8 cellular contexts compared by ENCODE assay signal in the genomic region with DNA sequence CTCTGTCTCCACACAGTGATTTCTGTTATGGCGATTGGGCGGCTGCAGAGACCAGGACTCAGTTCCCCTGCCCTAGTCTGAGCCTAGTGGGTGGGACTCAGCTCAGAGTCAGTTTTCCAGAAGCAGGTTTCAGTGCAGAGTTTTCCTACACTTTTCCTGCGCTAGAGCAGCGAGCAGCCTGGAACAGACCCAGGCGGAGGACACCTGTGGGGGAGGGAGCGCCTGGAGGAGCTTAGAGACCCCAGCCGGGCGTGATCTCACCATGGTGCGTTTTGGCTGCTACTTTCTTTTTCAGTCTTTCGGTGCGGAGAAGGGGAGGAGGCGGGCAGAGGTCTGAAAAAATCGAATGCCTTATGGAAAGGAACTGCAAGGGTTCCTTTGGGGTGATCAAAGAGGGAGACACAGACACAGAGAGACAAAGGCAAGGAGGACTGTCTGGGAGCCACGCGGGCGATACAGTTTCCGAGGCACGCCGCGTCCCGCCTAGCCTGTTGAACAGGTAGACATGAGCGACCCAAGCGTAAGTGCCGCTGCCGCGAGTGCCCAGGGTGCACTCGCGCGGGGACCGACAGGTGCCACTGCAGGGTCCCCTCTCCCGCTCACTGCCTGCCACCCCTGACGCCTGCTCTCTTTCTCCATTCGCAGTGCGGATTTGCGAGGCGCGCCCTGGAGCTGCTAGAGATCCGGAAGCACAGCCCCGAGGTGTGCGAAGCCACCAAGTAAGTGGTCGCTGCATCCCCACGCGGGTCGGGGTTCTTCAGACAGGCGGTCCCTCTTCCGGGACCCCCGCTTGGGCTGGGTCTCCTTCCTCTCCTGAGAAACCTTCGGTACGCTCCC. TPM values are rescaled to one million over a fixed set of nuclear protein-coding genes. Genes with fewer than 3 reads are reported as not detected.
DNase-seq lines count a peak whose midpoint lies in the region; ATAC-seq and TF ChIP-seq lines count a peak whose summit lies in the region.

A gene with protein sequence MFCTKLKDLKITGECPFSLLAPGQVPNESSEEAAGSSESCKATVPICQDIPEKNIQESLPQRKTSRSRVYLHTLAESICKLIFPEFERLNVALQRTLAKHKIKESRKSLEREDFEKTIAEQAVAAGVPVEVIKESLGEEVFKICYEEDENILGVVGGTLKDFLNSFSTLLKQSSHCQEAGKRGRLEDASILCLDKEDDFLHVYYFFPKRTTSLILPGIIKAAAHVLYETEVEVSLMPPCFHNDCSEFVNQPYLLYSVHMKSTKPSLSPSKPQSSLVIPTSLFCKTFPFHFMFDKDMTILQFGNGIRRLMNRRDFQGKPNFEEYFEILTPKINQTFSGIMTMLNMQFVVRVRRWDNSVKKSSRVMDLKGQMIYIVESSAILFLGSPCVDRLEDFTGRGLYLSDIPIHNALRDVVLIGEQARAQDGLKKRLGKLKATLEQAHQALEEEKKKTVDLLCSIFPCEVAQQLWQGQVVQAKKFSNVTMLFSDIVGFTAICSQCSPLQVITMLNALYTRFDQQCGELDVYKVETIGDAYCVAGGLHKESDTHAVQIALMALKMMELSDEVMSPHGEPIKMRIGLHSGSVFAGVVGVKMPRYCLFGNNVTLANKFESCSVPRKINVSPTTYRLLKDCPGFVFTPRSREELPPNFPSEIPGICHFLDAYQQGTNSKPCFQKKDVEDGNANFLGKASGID (plus strand): TSS at position 148 of the 837 bp plus-strand sequence. CDS start 30,020 bp downstream, outside the sequence.

- no peaks in the 10 kb centered on the region for H3K27me3 ChIP-seq in upper lobe of left lung

- H3K27ac ChIP-seq in upper lobe of left lung, result peak within 1 kb of the TSS; percentile 85 to 91 (median 87)

- TF ChIP-seq EP300 in upper lobe of left lung (IDR thresholded peaks at IDR 0.05), result no peak

- no peaks in the 10 kb centered on the region for H3K27me3 Mint-ChIP-seq in Calu3 (ENCODE audit: unreplicated experiment)
- peaks cover 69% of the 10 kb centered on the region for H3K27me3 Mint-ChIP-seq in activated CD8-positive, alpha-beta memory T cell treated with anti-CD3 and anti-CD28 coated beads, Interleukin-2, amount 10 ng/mL, durations not matched to agents 7 days and 5 days

- CTCF ChIA-PET in Calu3 (lab: Charles Lee), result no interaction called here
- CTCF ChIA-PET in activated CD8-positive, alpha-beta memory T cell treated with anti-CD3 and anti-CD28 coated beads, Interleukin-2, amount 10 ng/mL, durations not matched to agents 7 days and 5 days (lab: Charles Lee), result no interaction called here

- H3K9me3 Mint-ChIP-seq in Calu3 (ENCODE audit: low read depth, unreplicated experiment), result no peaks in the 10 kb centered on the region
- no peaks in the 10 kb centered on the region for H3K9me3 Mint-ChIP-seq in activated CD8-positive, alpha-beta memory T cell treated with anti-CD3 and anti-CD28 coated beads, Interleukin-2, amount 10 ng/mL, durations not matched to agents 7 days and 5 days (ENCODE audit: low read depth)

- peaks cover 0 to 19% (median 5%) of the 10 kb centered on the region in 4 donors for H3K4me1 ChIP-seq in upper lobe of left lung

- H3K4me3 Mint-ChIP-seq in Calu3 (ENCODE audit: low read depth, unreplicated experiment), result peak within 1 kb of the TSS; percentile 85
- peak within 1 kb of the TSS; percentile 74 for H3K4me3 Mint-ChIP-seq in activated CD8-positive, alpha-beta memory T cell treated with anti-CD3 and anti-CD28 coated beads, Interleukin-2, amount 10 ng/mL, durations not matched to agents 7 days and 5 days

- H3K9me3 ChIP-seq in upper lobe of left lung, result no peaks in the 10 kb centered on the region

- peak in 1 of 4 donors; percentile 62 for TF ChIP-seq POLR2A in upper lobe of left lung (IDR thresholded peaks at IDR 0.05)

- 0 to 3% methylated on average over 29 to 31 of the region's 49 CpGs for WGBS in upper lobe of left lung, 2 donors

- ATAC-seq in GM19438 (IDR thresholded peaks at IDR 0.05; ENCODE audit: low read depth, unreplicated experiment), result peak; percentile 63
- ATAC-seq in HG03571 (IDR thresholded peaks at IDR 0.05; ENCODE audit: unreplicated experiment), result peak; percentile 63
- ATAC-seq in activated CD8-positive, alpha-beta memory T cell treated with anti-CD3 and anti-CD28 coated beads, Interleukin-2, amount 10 ng/mL, durations not matched to agents 7 days and 5 days, result peak; percentile 64
- ATAC-seq in upper lobe of left lung (ENCODE audit: low FRiP score in 2 of 2), result peak; percentile 75 to 91

- no peak for TF ChIP-seq CTCF in Calu3 (IDR thresholded peaks at IDR 0.05; ENCODE audit: unreplicated experiment)
- TF ChIP-seq CTCF in fibroblast of mammary gland (conservative IDR thresholded peaks at IDR 0.05; ENCODE audit: control insufficient read depth, insufficient read depth, low read depth, low read length), result no peak
- TF ChIP-seq CTCF in upper lobe of left lung (IDR thresholded peaks at IDR 0.05), result peak in 2 of 6 experiments; percentile 5 to 13

- H3K4me1 Mint-ChIP-seq in Calu3 (ENCODE audit: low read depth, unreplicated experiment), result peaks cover 27% of the 10 kb centered on the region
- peaks cover 17% of the 10 kb centered on the region for H3K4me1 Mint-ChIP-seq in activated CD8-positive, alpha-beta memory T cell treated with anti-CD3 and anti-CD28 coated beads, Interleukin-2, amount 10 ng/mL, durations not matched to agents 7 days and 5 days

- BruUV-seq in Calu3 (replicated peaks; lab: Mats Ljungman, UMichigan), result no TSS peak

- H3K4me3 ChIP-seq in fibroblast of mammary gland (ENCODE audit: control insufficient read depth, low read depth, low read length) (peak within 1 kb of the TSS; percentile 53), upper lobe of left lung (peak within 1 kb of the TSS; percentile 39 to 74 (median 66))

- DNase-seq in Calu3, result peak; percentile 65
- DNase-seq in activated CD8-positive, alpha-beta memory T cell treated with anti-CD3 and anti-CD28 coated beads, Interleukin-2, amount 10 ng/mL, durations not matched to agents 7 days and 5 days, result peak; percentile 40
- no peak for DNase-seq in fibroblast of mammary gland (ENCODE audit: low read depth)
- DNase-seq in myocyte (ENCODE audit: low read depth), result peak; percentile 13
- peak; percentile 76 to 87 for DNase-seq in upper lobe of left lung
- no peak for DNase-seq in H4 (ENCODE audit: low spot score)

- intact Hi-C loops in Calu3 (cut with micrococcal nuclease; ENCODE audit: unreplicated experiment), result loop anchor here (1.0 to 5.0 kb wide), 2 partner anchors 95 to 138 kb away; no protein-coding TSS in a partner anchor

- peak within 1 kb of the TSS; percentile 81 for H3K27ac Mint-ChIP-seq in Calu3 (ENCODE audit: unreplicated experiment)
- H3K27ac Mint-ChIP-seq in activated CD8-positive, alpha-beta memory T cell treated with anti-CD3 and anti-CD28 coated beads, Interleukin-2, amount 10 ng/mL, durations not matched to agents 7 days and 5 days, result no peak within 1 kb of the TSS

- no peaks in the 10 kb centered on the region for H3K36me3 ChIP-seq in upper lobe of left lung

- peaks cover 32% of the 10 kb centered on the region for H3K36me3 Mint-ChIP-seq in Calu3 (ENCODE audit: insufficient read depth, unreplicated experiment)
- no peaks in the 10 kb centered on the region for H3K36me3 Mint-ChIP-seq in activated CD8-positive, alpha-beta memory T cell treated with anti-CD3 and anti-CD28 coated beads, Interleukin-2, amount 10 ng/mL, durations not matched to agents 7 days and 5 days

RNA-seq across cellular contexts. Expression of the gene that starts here (rescaled TPM):
- total RNA-seq in Calu3 (2022), result 19.0 and 23.6 TPM in 2 replicates
- under 1 TPM in 1 of 2 experiments, not detected in 1; 0.87 TPM for total RNA-seq in activated CD8-positive, alpha-beta memory T cell treated with anti-CD3 and anti-CD28 coated beads, Interleukin-2, amount 10 ng/mL, durations not matched to agents 7 days and 5 days
- total RNA-seq in myocyte, result not detected in 2 replicates
- 0.04 TPM for polyA plus RNA-seq in myocyte (2012)
- total RNA-seq in upper lobe of left lung, result 10 to 100 TPM; 19.0 to 67.1 (median 44.2) TPM
- 3.1 TPM in 2 replicates for total RNA-seq in H4 (2014; rRNA removed; shearing (Covaris generic))

Comparison
In these comparisons a context has a peak if more than half of its experiments do, and no peak if none do; other contexts are left out.
1. Peak in DNase-seq and ATAC-seq in activated CD8-positive, alpha-beta memory T cell treated with anti-CD3 and anti-CD28 coated beads, Interleukin-2, amount 10 ng/mL, durations not matched to agents 7 days and 5 days; RNA of the gene not detected or under 1 TPM.
2. Peak in DNase-seq in myocyte; RNA of the gene not detected or under 1 TPM.
3. DNase-seq: peak in Calu3 (single experiment) and upper lobe of left lung (2 of 2); none in fibroblast of mammary gland (single experiment) and H4 (single experiment).
4. Peak in every context shown above with its lines, with median percentiles within 50 percentile points of each other: ATAC-seq.